ENCODE assay signal across 12 cellular contexts in genomic region chr12:121452356-121453021, GRCh38. TPM values are rescaled to one million over a fixed set of nuclear protein-coding genes. Genes with fewer than 3 reads are reported as not detected.
DNase-seq lines count a peak whose midpoint lies in the region; ATAC-seq and TF ChIP-seq lines count a peak whose summit lies in the region.
"Had no signal": no experiment of that assay in that cellular context is flagged by ENCODE, and none has a peak within 500 bp of the region (broad histone marks: within the 10 kb centered on the region; RNA-seq: fewer than 3 reads in every experiment).

No MANE protein-coding gene starts in this region.

- peak overlapping the region; percentile 4 for H3K27ac Mint-ChIP-seq in activated CD4-positive, alpha-beta memory T cell treated with anti-CD3 and anti-CD28 coated beads for 36 hours
- no peak overlapping the region for H3K27ac Mint-ChIP-seq in activated CD4-positive, alpha-beta memory T cell treated with anti-CD3 and anti-CD28 coated beads, Interleukin-2, amount 10 ng/mL, durations not matched to agents 7 days and 5 days
- H3K27ac Mint-ChIP-seq in endodermal cell: no peak overlapping the region
- peak overlapping the region; percentile 92 for H3K27ac Mint-ChIP-seq in type B pancreatic cell
- H3K27ac Mint-ChIP-seq in activated CD4-positive, alpha-beta T cell treated with anti-CD3 and anti-CD28 coated beads, Interleukin-2, amount 10 ng/mL, durations not matched to agents 24 days and 14 days: no peak overlapping the region
- H3K27ac Mint-ChIP-seq in CD8-positive, alpha-beta memory T cell: peak overlapping the region in 1 of 8 donors; percentile 36

- CTCF ChIA-PET in activated CD4-positive, alpha-beta memory T cell treated with anti-CD3 and anti-CD28 coated beads for 36 hours (lab: Charles Lee): interaction anchor here (1.2 to 2.2 kb wide), 2 partner anchors 10 to 42 kb away, joined by 3 to 8 read pairs; no protein-coding TSS in a partner anchor
- CTCF ChIA-PET in activated CD4-positive, alpha-beta memory T cell treated with anti-CD3 and anti-CD28 coated beads, Interleukin-2, amount 10 ng/mL, durations not matched to agents 7 days and 5 days (lab: Charles Lee): no interaction called here
- CTCF ChIA-PET in CD8-positive, alpha-beta memory T cell (lab: Charles Lee): interaction anchor here (1.8 kb wide), 1 partner anchor 10 kb away, joined by 9 read pairs; no protein-coding TSS in a partner anchor

- 95 to 97% methylated on average over 23 to 37 of the region's 37 CpGs for WGBS in endodermal cell (ENCODE audit: insufficient coverage in 1 of 2, insufficient read length in 1 of 2), 2 experiments

- H3K27me3 ChIP-seq in endodermal cell (ENCODE audit: control insufficient read depth, insufficient read depth, low read length, poor library complexity, severe bottlenecking) (no peaks in the 10 kb centered on the region), muscle layer of colon (ENCODE audit: control insufficient read depth in 1 of 2, insufficient read depth in 2 of 2, low read length in 2 of 2) (no peaks in the 10 kb centered on the region)
- no peaks in the 10 kb centered on the region for H3K27me3 ChIP-seq in CD8-positive, alpha-beta memory T cell (ENCODE audit: insufficient read depth, low read length, poor library complexity, severe bottlenecking)
- H3K27me3 ChIP-seq: esophagus muscularis mucosa had no signal

- no peak overlapping the region for H3K4me3 Mint-ChIP-seq in activated CD4-positive, alpha-beta memory T cell treated with anti-CD3 and anti-CD28 coated beads for 36 hours
- H3K4me3 Mint-ChIP-seq in activated CD4-positive, alpha-beta memory T cell treated with anti-CD3 and anti-CD28 coated beads, Interleukin-2, amount 10 ng/mL, durations not matched to agents 7 days and 5 days: no peak overlapping the region
- no peak overlapping the region for H3K4me3 Mint-ChIP-seq in endodermal cell
- H3K4me3 Mint-ChIP-seq in type B pancreatic cell: peak overlapping the region; percentile 55
- H3K4me3 Mint-ChIP-seq in activated CD4-positive, alpha-beta T cell treated with anti-CD3 and anti-CD28 coated beads, Interleukin-2, amount 10 ng/mL, durations not matched to agents 24 days and 14 days: no peak overlapping the region
- no peak overlapping the region for H3K4me3 Mint-ChIP-seq in CD8-positive, alpha-beta memory T cell

- H3K9me3 Mint-ChIP-seq in activated CD4-positive, alpha-beta memory T cell treated with anti-CD3 and anti-CD28 coated beads for 36 hours: no peaks in the 10 kb centered on the region
- no peaks in the 10 kb centered on the region for H3K9me3 Mint-ChIP-seq in activated CD4-positive, alpha-beta memory T cell treated with anti-CD3 and anti-CD28 coated beads, Interleukin-2, amount 10 ng/mL, durations not matched to agents 7 days and 5 days
- H3K9me3 Mint-ChIP-seq in endodermal cell (no peaks in the 10 kb centered on the region), type B pancreatic cell (no peaks in the 10 kb centered on the region)
- no peaks in the 10 kb centered on the region for H3K9me3 Mint-ChIP-seq in activated CD4-positive, alpha-beta T cell treated with anti-CD3 and anti-CD28 coated beads, Interleukin-2, amount 10 ng/mL, durations not matched to agents 24 days and 14 days
- no peaks in the 10 kb centered on the region for H3K9me3 Mint-ChIP-seq in CD8-positive, alpha-beta memory T cell

- H3K4me1 Mint-ChIP-seq in activated CD4-positive, alpha-beta memory T cell treated with anti-CD3 and anti-CD28 coated beads for 36 hours (ENCODE audit: low read depth): peaks cover 26% of the 10 kb centered on the region
- peaks cover 18% of the 10 kb centered on the region for H3K4me1 Mint-ChIP-seq in activated CD4-positive, alpha-beta memory T cell treated with anti-CD3 and anti-CD28 coated beads, Interleukin-2, amount 10 ng/mL, durations not matched to agents 7 days and 5 days
- H3K4me1 Mint-ChIP-seq in endodermal cell (peaks cover 6% of the 10 kb centered on the region), type B pancreatic cell (ENCODE audit: unreplicated experiment) (peaks cover 26% of the 10 kb centered on the region)
- peaks cover 17% of the 10 kb centered on the region for H3K4me1 Mint-ChIP-seq in activated CD4-positive, alpha-beta T cell treated with anti-CD3 and anti-CD28 coated beads, Interleukin-2, amount 10 ng/mL, durations not matched to agents 24 days and 14 days
- peaks cover 29 to 63% (median 35%) of the 10 kb centered on the region in 3 donors for H3K4me1 Mint-ChIP-seq in CD8-positive, alpha-beta memory T cell

- H3K4me1 ChIP-seq in endodermal cell (ENCODE audit: control insufficient read depth, insufficient read depth, low read length) (no peaks in the 10 kb centered on the region), muscle layer of colon (ENCODE audit: insufficient read depth, low read length) (peaks cover 8% of the 10 kb centered on the region)
- H3K4me1 ChIP-seq in CD8-positive, alpha-beta memory T cell (ENCODE audit: insufficient read depth, low read length): peaks cover 8% of the 10 kb centered on the region

- intact Hi-C loops in activated CD4-positive, alpha-beta memory T cell treated with anti-CD3 and anti-CD28 coated beads for 36 hours (cut with micrococcal nuclease): no loop called here
- intact Hi-C loops in activated CD4-positive, alpha-beta T cell treated with anti-CD3 and anti-CD28 coated beads, Interleukin-2, amount 10 ng/mL, durations not matched to agents 24 days and 14 days (cut with micrococcal nuclease): no loop called here

- H3K36me3 Mint-ChIP-seq in activated CD4-positive, alpha-beta memory T cell treated with anti-CD3 and anti-CD28 coated beads for 36 hours: peaks cover 5% of the 10 kb centered on the region
- peaks cover 18% of the 10 kb centered on the region for H3K36me3 Mint-ChIP-seq in activated CD4-positive, alpha-beta memory T cell treated with anti-CD3 and anti-CD28 coated beads, Interleukin-2, amount 10 ng/mL, durations not matched to agents 7 days and 5 days (ENCODE audit: low read depth)
- H3K36me3 Mint-ChIP-seq in endodermal cell (ENCODE audit: low read depth) (peaks cover 30% of the 10 kb centered on the region), type B pancreatic cell (peaks cover 16% of the 10 kb centered on the region)
- peaks cover 19% of the 10 kb centered on the region for H3K36me3 Mint-ChIP-seq in activated CD4-positive, alpha-beta T cell treated with anti-CD3 and anti-CD28 coated beads, Interleukin-2, amount 10 ng/mL, durations not matched to agents 24 days and 14 days (ENCODE audit: low read depth)
- peaks cover 0 to 60% (median 6%) of the 10 kb centered on the region in 3 donors for H3K36me3 Mint-ChIP-seq in CD8-positive, alpha-beta memory T cell

- ATAC-seq in SK-N-SH treated with all-trans-retinoic acid at 6 μM for 48 hours: no peak

- H3K9me3 ChIP-seq in endodermal cell (ENCODE audit: control insufficient read depth, low read length) (no peaks in the 10 kb centered on the region), muscle layer of colon (ENCODE audit: low read length) (no peaks in the 10 kb centered on the region)
- no peaks in the 10 kb centered on the region for H3K9me3 ChIP-seq in CD8-positive, alpha-beta memory T cell (ENCODE audit: low read length)
- H3K9me3 ChIP-seq: esophagus muscularis mucosa had no signal

- no peaks in the 10 kb centered on the region for H3K27me3 Mint-ChIP-seq in activated CD4-positive, alpha-beta memory T cell treated with anti-CD3 and anti-CD28 coated beads for 36 hours
- no peaks in the 10 kb centered on the region for H3K27me3 Mint-ChIP-seq in activated CD4-positive, alpha-beta memory T cell treated with anti-CD3 and anti-CD28 coated beads, Interleukin-2, amount 10 ng/mL, durations not matched to agents 7 days and 5 days
- H3K27me3 Mint-ChIP-seq in endodermal cell (ENCODE audit: insufficient read depth): no peaks in the 10 kb centered on the region
- H3K27me3 Mint-ChIP-seq in type B pancreatic cell: no peaks in the 10 kb centered on the region
- H3K27me3 Mint-ChIP-seq in activated CD4-positive, alpha-beta T cell treated with anti-CD3 and anti-CD28 coated beads, Interleukin-2, amount 10 ng/mL, durations not matched to agents 24 days and 14 days: no peaks in the 10 kb centered on the region
- H3K27me3 Mint-ChIP-seq in CD8-positive, alpha-beta memory T cell: peaks cover 0 to 5% of the 10 kb centered on the region in 2 donors

- H3K4me3 ChIP-seq in endodermal cell (ENCODE audit: low read length): no peak overlapping the region
- H3K4me3 ChIP-seq in muscle layer of colon (ENCODE audit: low read depth in 1 of 2, low read length in 2 of 2): peak overlapping the region in 1 of 2 donors; percentile 35
- H3K4me3 ChIP-seq in CD8-positive, alpha-beta memory T cell (ENCODE audit: low read length): no peak overlapping the region

- no peak for DNase-seq in activated CD4-positive, alpha-beta memory T cell treated with anti-CD3 and anti-CD28 coated beads for 36 hours
- DNase-seq in activated CD4-positive, alpha-beta memory T cell treated with anti-CD3 and anti-CD28 coated beads, Interleukin-2, amount 10 ng/mL, durations not matched to agents 7 days and 5 days: no peak
- DNase-seq in endodermal cell (peak; percentile 47), type B pancreatic cell (ENCODE audit: extremely low spot score, unreplicated experiment) (no peak)
- no peak for DNase-seq in activated CD4-positive, alpha-beta T cell treated with anti-CD3 and anti-CD28 coated beads, Interleukin-2, amount 10 ng/mL, durations not matched to agents 24 days and 14 days
- DNase-seq in CD8-positive, alpha-beta memory T cell: no peak
- DNase-seq: 8988T; activated naive CD4-positive, alpha-beta T cell treated with anti-CD3 and anti-CD28 coated beads, Interleukin-2, amount 50 U/mL, for 16 hours; NCI-H526 treated with DMSO at 0.1 percent for 48 hours had no signal

- H3K36me3 ChIP-seq in endodermal cell (ENCODE audit: control insufficient read depth, insufficient read depth, low read length): peaks cover 14% of the 10 kb centered on the region
- no peaks in the 10 kb centered on the region for H3K36me3 ChIP-seq in muscle layer of colon (ENCODE audit: insufficient read depth, low read length)
- H3K36me3 ChIP-seq in CD8-positive, alpha-beta memory T cell (ENCODE audit: insufficient read depth, low read length): no peaks in the 10 kb centered on the region

- H3K27ac ChIP-seq in endodermal cell (ENCODE audit: low read depth, low read length) (no peak overlapping the region), muscle layer of colon (ENCODE audit: low read depth, low read length) (peak overlapping the region; percentile 3)
- no peak overlapping the region for H3K27ac ChIP-seq in CD8-positive, alpha-beta memory T cell (ENCODE audit: low read depth, low read length)

- POLR2A ChIA-PET in activated CD4-positive, alpha-beta memory T cell treated with anti-CD3 and anti-CD28 coated beads for 36 hours (lab: Charles Lee): no interaction called here
- POLR2A ChIA-PET in activated CD4-positive, alpha-beta memory T cell treated with anti-CD3 and anti-CD28 coated beads, Interleukin-2, amount 10 ng/mL, durations not matched to agents 7 days and 5 days (lab: Charles Lee): no interaction called here
- POLR2A ChIA-PET in CD8-positive, alpha-beta memory T cell (lab: Charles Lee): no interaction called here

- no peak for TF ChIP-seq CTCF in endodermal cell (conservative IDR thresholded peaks at IDR 0.05)
- TF ChIP-seq CTCF in type B pancreatic cell (conservative IDR thresholded peaks at IDR 0.05): no peak

- H3K9ac ChIP-seq in endodermal cell (ENCODE audit: extremely low read depth, low read length, poor library complexity, severe bottlenecking) (no peak overlapping the region), muscle layer of colon (ENCODE audit: low read length) (no peak overlapping the region)

RNA-seq across cellular contexts. Expression of gene RNF34, which starts 52.6 kb away (rescaled TPM):
- 10 to 100 TPM; 70.4 to 72.5 TPM for total RNA-seq in activated CD4-positive, alpha-beta memory T cell treated with anti-CD3 and anti-CD28 coated beads for 36 hours
- total RNA-seq in activated CD4-positive, alpha-beta memory T cell treated with anti-CD3 and anti-CD28 coated beads, Interleukin-2, amount 10 ng/mL, durations not matched to agents 7 days and 5 days: 10 to 100 TPM; 88.2 to 90.1 TPM
- 10 to 100 TPM; 72.6 to 74.7 TPM for total RNA-seq in endodermal cell
- 42.9 TPM for polyA plus RNA-seq in endodermal cell (2013, experiment 1 of 2)
- 40.4 TPM for polyA plus RNA-seq in endodermal cell (2013, experiment 2 of 2)
- 44.3 and 47.8 TPM in 2 replicates for total RNA-seq in type B pancreatic cell (ENCODE audit: low replicate concordance)
- total RNA-seq in activated CD4-positive, alpha-beta T cell treated with anti-CD3 and anti-CD28 coated beads, Interleukin-2, amount 10 ng/mL, durations not matched to agents 24 days and 14 days: 79.5 and 84.1 TPM in 2 replicates
- 10 to 100 TPM; 85.5 to 90.8 TPM for total RNA-seq in CD8-positive, alpha-beta memory T cell
- polyA plus RNA-seq in CD8-positive, alpha-beta memory T cell: 72.1 TPM

Comparison
In these comparisons a context has a peak if more than half of its experiments do, and no peak if none do; other contexts are left out.
1. H3K27ac Mint-ChIP-seq: peak in activated CD4-positive, alpha-beta memory T cell treated with anti-CD3 and anti-CD28 coated beads for 36 hours (single experiment) and type B pancreatic cell (single experiment); none in activated CD4-positive, alpha-beta memory T cell treated with anti-CD3 and anti-CD28 coated beads, Interleukin-2, amount 10 ng/mL, durations not matched to agents 7 days and 5 days (single experiment), endodermal cell (single experiment) and activated CD4-positive, alpha-beta T cell treated with anti-CD3 and anti-CD28 coated beads, Interleukin-2, amount 10 ng/mL, durations not matched to agents 24 days and 14 days (single experiment).